ENCODE assay signal across 13 cellular contexts in the genomic region with DNA sequence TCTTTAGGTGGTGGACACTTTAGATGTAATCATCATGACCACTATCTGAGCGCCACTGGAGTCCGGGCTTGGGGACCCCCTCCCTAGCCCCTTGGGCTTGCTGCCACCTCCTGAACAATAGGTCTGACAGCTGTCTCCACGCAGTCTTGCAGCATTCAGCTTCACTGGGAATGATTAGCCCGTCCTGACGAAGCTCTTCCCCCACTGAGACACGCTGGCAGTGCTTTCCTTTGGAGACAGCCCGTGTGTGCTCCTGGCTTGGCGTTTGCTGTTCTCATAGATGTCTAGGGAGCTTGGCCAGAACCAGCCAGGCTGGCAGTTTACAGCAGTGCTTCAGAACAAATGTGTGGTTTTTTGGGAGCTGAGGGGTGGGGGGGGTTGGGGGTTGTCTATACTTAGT.
DNase-seq lines count a peak whose midpoint lies in the region; ATAC-seq and TF ChIP-seq lines count a peak whose summit lies in the region.
"Had no signal": no experiment of that assay in that cellular context is flagged by ENCODE, and none has a peak within 500 bp of the region (broad histone marks: within the 10 kb centered on the region; RNA-seq: fewer than 3 reads in every experiment).

No MANE protein-coding gene starts in this region.

- H3K9me3 Mint-ChIP-seq in WTC11 = peaks cover 10% of the 10 kb centered on the region; the same call in 1 of the 2 replicates
- H3K9me3 Mint-ChIP-seq: activated CD4-positive, alpha-beta memory T cell treated with anti-CD3 and anti-CD28 coated beads, Interleukin-2, amount 10 ng/mL, durations not matched to agents 7 days and 5 days; activated naive CD4-positive, alpha-beta T cell treated with anti-CD3 and anti-CD28 coated beads, Interleukin-2, amount 10 ng/mL, durations not matched to agents 7 days and 5 days; naive B cell had no signal

- H3K4me1 ChIP-seq in heart right ventricle = peaks cover 0 to 26% (median 10%) of the 10 kb centered on the region in 9 donors
- peaks cover 35% of the 10 kb centered on the region for H3K4me1 ChIP-seq in stomach smooth muscle (ENCODE audit: control insufficient read depth, insufficient read depth, low read length)

- H3K4me3 ChIP-seq in heart right ventricle (peak overlapping the region in 1 of 10 donors; percentile 2), stomach smooth muscle (ENCODE audit: low read length in 2 of 2) (peak overlapping the region; percentile 10 to 59)

- H3K9me3 ChIP-seq in heart right ventricle (no peaks in the 10 kb centered on the region), stomach smooth muscle (ENCODE audit: control insufficient read depth in 2 of 2, low read length in 2 of 2) (no peaks in the 10 kb centered on the region)

- H3K36me3 Mint-ChIP-seq in WTC11 = no peaks in the 10 kb centered on the region
- H3K36me3 Mint-ChIP-seq: activated naive CD4-positive, alpha-beta T cell treated with anti-CD3 and anti-CD28 coated beads, Interleukin-2, amount 10 ng/mL, durations not matched to agents 7 days and 5 days; naive B cell had no signal

- H3K27ac ChIP-seq in heart right ventricle = peak overlapping the region in 4 of 10 donors; percentile 20 to 68 (median 30)
- H3K27ac ChIP-seq in stomach smooth muscle (ENCODE audit: low read length) = peak overlapping the region; percentile 62

- H3K27me3 ChIP-seq in heart right ventricle (no peaks in the 10 kb centered on the region), stomach smooth muscle (ENCODE audit: control insufficient read depth in 1 of 2, insufficient read depth in 2 of 2, low read length in 2 of 2) (no peaks in the 10 kb centered on the region)

- no peaks in the 10 kb centered on the region for H3K27me3 Mint-ChIP-seq in WTC11 (ENCODE audit: low read depth)
- H3K27me3 Mint-ChIP-seq: activated CD4-positive, alpha-beta memory T cell treated with anti-CD3 and anti-CD28 coated beads, Interleukin-2, amount 10 ng/mL, durations not matched to agents 7 days and 5 days; activated naive CD4-positive, alpha-beta T cell treated with anti-CD3 and anti-CD28 coated beads, Interleukin-2, amount 10 ng/mL, durations not matched to agents 7 days and 5 days; naive B cell had no signal

- CTCF ChIA-PET in WTC11 (lab: Charles Lee) = interaction anchor here (1.0 to 1.5 kb wide), 3 partner anchors 16 to 315 kb away, joined by 3 to 4 read pairs (median 4); no protein-coding TSS in a partner anchor

- TF ChIP-seq CTCF in WTC11 (IDR thresholded peaks at IDR 0.05) (no peak), heart right ventricle (IDR thresholded peaks at IDR 0.05) (no peak)

- no peak overlapping the region for H3K27ac Mint-ChIP-seq in WTC11
- H3K27ac Mint-ChIP-seq: activated CD4-positive, alpha-beta memory T cell treated with anti-CD3 and anti-CD28 coated beads, Interleukin-2, amount 10 ng/mL, durations not matched to agents 7 days and 5 days; activated naive CD4-positive, alpha-beta T cell treated with anti-CD3 and anti-CD28 coated beads, Interleukin-2, amount 10 ng/mL, durations not matched to agents 7 days and 5 days; naive B cell had no signal

- peak; percentile 5 for DNase-seq in NCI-H1694 treated with DMSO at 0.1 percent for 48 hours (lab: John Stamatoyannopoulos, UW)
- no peak for DNase-seq in NCI-H1694 (lab: John Stamatoyannopoulos, UW)
- DNase-seq in WTC11 (ENCODE audit: low spot score) = no peak
- DNase-seq in heart right ventricle = no peak
- no peak for DNase-seq in HuH-7 (ENCODE audit: low spot score)
- DNase-seq: activated CD4-positive, alpha-beta memory T cell treated with anti-CD3 and anti-CD28 coated beads, Interleukin-2, amount 10 ng/mL, durations not matched to agents 7 days and 5 days; activated naive CD4-positive, alpha-beta T cell treated with anti-CD3 and anti-CD28 coated beads, Interleukin-2, amount 10 ng/mL, durations not matched to agents 7 days and 5 days; effector CD8-positive, alpha-beta T cell; naive B cell; NCI-H510A treated with DMSO at 0.1 percent for 48 hours had no signal

- H3K36me3 ChIP-seq in heart right ventricle (no peaks in the 10 kb centered on the region), stomach smooth muscle (ENCODE audit: control insufficient read depth in 2 of 2, insufficient read depth in 2 of 2, low read length in 2 of 2) (no peaks in the 10 kb centered on the region)

- H3K4me1 Mint-ChIP-seq in WTC11 = peaks cover 26% of the 10 kb centered on the region
- H3K4me1 Mint-ChIP-seq: activated naive CD4-positive, alpha-beta T cell treated with anti-CD3 and anti-CD28 coated beads, Interleukin-2, amount 10 ng/mL, durations not matched to agents 7 days and 5 days; naive B cell had no signal

- H3K9ac ChIP-seq in stomach smooth muscle (ENCODE audit: low read length in 2 of 2) = no peak overlapping the region

- 12 to 18% methylated on average over 8 of the region's 8 CpGs for WGBS in heart right ventricle, 2 donors

- peak; percentile 30; the same call in 1 of the 2 replicates for ATAC-seq in WTC11
- peak; percentile 34 to 80 (median 68) for ATAC-seq in heart right ventricle
- no peak for ATAC-seq in HG03457 (IDR thresholded peaks at IDR 0.05; ENCODE audit: unreplicated experiment)
- no peak for ATAC-seq in GM19455 (IDR thresholded peaks at IDR 0.05; ENCODE audit: unreplicated experiment)

- POLR2A ChIA-PET in WTC11 (lab: Charles Lee) = interaction anchor here (2.0 kb wide), 1 partner anchor 11 kb away, joined by 6 read pairs; no protein-coding TSS in a partner anchor

- H3K4me3 Mint-ChIP-seq in WTC11 = no peak overlapping the region
- H3K4me3 Mint-ChIP-seq: activated CD4-positive, alpha-beta memory T cell treated with anti-CD3 and anti-CD28 coated beads, Interleukin-2, amount 10 ng/mL, durations not matched to agents 7 days and 5 days; activated naive CD4-positive, alpha-beta T cell treated with anti-CD3 and anti-CD28 coated beads, Interleukin-2, amount 10 ng/mL, durations not matched to agents 7 days and 5 days; naive B cell had no signal

- intact Hi-C loops in heart right ventricle (cut with DNase I) = no loop called here

TF ChIP-seq in WTC11, 78 proteins besides CTCF, POLR2A, EP300 and RAD21:
- TF ChIP-seq, protein P1, sequence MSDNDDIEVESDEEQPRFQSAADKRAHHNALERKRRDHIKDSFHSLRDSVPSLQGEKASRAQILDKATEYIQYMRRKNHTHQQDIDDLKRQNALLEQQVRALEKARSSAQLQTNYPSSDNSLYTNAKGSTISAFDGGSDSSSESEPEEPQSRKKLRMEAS (CRISPR knock-in tag; IDR thresholded peaks at IDR 0.05) = no peak
- no peak for TF ChIP-seq STAT6 (CRISPR knock-in tag; conservative IDR thresholded peaks at IDR 0.05; ENCODE audit: low read depth)

Comparison
In these comparisons a context has a peak if more than half of its experiments do, and no peak if none do; other contexts are left out.
1. ATAC-seq: peak in WTC11 (single experiment) and heart right ventricle (8 of 8); none in HG03457 (single experiment) and GM19455 (single experiment).